9 cellular contexts compared by ENCODE assay signal in genomic region chr3:98812851-98813374, GRCh38. TPM values are rescaled to one million over a fixed set of nuclear protein-coding genes. Genes with fewer than 3 reads are reported as not detected.
DNase-seq lines count a peak whose midpoint lies in the region; ATAC-seq and TF ChIP-seq lines count a peak whose summit lies in the region.
"Had no signal": no experiment of that assay in that cellular context is flagged by ENCODE, and none has a peak within 500 bp of the region (broad histone marks: within the 10 kb centered on the region; RNA-seq: fewer than 3 reads in every experiment).

No MANE protein-coding gene starts in this region.

- H3K4me1 ChIP-seq in endodermal cell (ENCODE audit: control insufficient read depth, insufficient read depth, low read length): no peaks in the 10 kb centered on the region

- H3K27ac ChIP-seq in endodermal cell (ENCODE audit: low read depth, low read length) (no peak overlapping the region), neural cell (ENCODE audit: low read length) (no peak overlapping the region)

- TF ChIP-seq RAD21 in neural cell (conservative IDR thresholded peaks at IDR 0.05): peak; percentile 77

- no peak overlapping the region for H3K27ac Mint-ChIP-seq in endodermal cell

- no peak for TF ChIP-seq EP300 in neural cell (conservative IDR thresholded peaks at IDR 0.05; ENCODE audit: poor library complexity, severe bottlenecking)

- no peak overlapping the region for H3K9ac ChIP-seq in endodermal cell (ENCODE audit: extremely low read depth, low read length, poor library complexity, severe bottlenecking)
- no peak overlapping the region for H3K9ac ChIP-seq in neural cell (ENCODE audit: low read length)

- H3K4me3 ChIP-seq in endodermal cell (ENCODE audit: low read length) (no peak overlapping the region), neural cell (ENCODE audit: low read length) (no peak overlapping the region)

- H3K36me3 Mint-ChIP-seq in endodermal cell (ENCODE audit: low read depth): peaks cover 47% of the 10 kb centered on the region

- 76 to 92% methylated on average over 4 to 5 of the region's 5 CpGs for WGBS in endodermal cell (ENCODE audit: insufficient coverage in 1 of 2, insufficient read length in 1 of 2), 2 experiments

- H3K36me3 ChIP-seq in endodermal cell (ENCODE audit: control insufficient read depth, insufficient read depth, low read length): peaks cover 82% of the 10 kb centered on the region
- H3K36me3 ChIP-seq in neural cell (ENCODE audit: insufficient read depth, low read length): no peaks in the 10 kb centered on the region

- ATAC-seq in HG02938 (IDR thresholded peaks at IDR 0.05; ENCODE audit: unreplicated experiment): peak; percentile 42

- no peaks in the 10 kb centered on the region for H3K9me3 Mint-ChIP-seq in endodermal cell

- no peaks in the 10 kb centered on the region for H3F3A ChIP-seq in neural cell (ENCODE audit: insufficient read depth, low read length, poor library complexity, severe bottlenecking)

- no peaks in the 10 kb centered on the region for H3K27me3 Mint-ChIP-seq in endodermal cell (ENCODE audit: insufficient read depth)

- no peak overlapping the region for H3K4me2 ChIP-seq in neural cell (ENCODE audit: low read length)

- H3K79me2 ChIP-seq in neural cell (replicated peaks; ENCODE audit: insufficient read depth, low read length): no peaks in the 10 kb centered on the region

- no peaks in the 10 kb centered on the region for H3K27me3 ChIP-seq in endodermal cell (ENCODE audit: control insufficient read depth, insufficient read depth, low read length, poor library complexity, severe bottlenecking)
- no peaks in the 10 kb centered on the region for H3K27me3 ChIP-seq in neural cell (ENCODE audit: insufficient read depth, low read depth, low read length)

- TF ChIP-seq CTCF in endodermal cell (conservative IDR thresholded peaks at IDR 0.05) (peak; percentile 88), neural cell (IDR thresholded peaks at IDR 0.05; ENCODE audit: poor library complexity, severe bottlenecking) (peak; percentile 73)

- no peak overlapping the region for H2AFZ ChIP-seq in neural cell (ENCODE audit: low read depth, low read length)

- no peaks in the 10 kb centered on the region for H3K4me1 Mint-ChIP-seq in endodermal cell

- peak; percentile 12 for DNase-seq in NCI-H146 (lab: John Stamatoyannopoulos, UW)
- no peak for DNase-seq in NCI-H146 treated with DMSO at 0.1 percent for 48 hours (lab: John Stamatoyannopoulos, UW; ENCODE audit: unreplicated experiment)
- peak; percentile 41 for DNase-seq in NCI-H82 treated with DMSO at 0.1 percent for 48 hours (lab: John Stamatoyannopoulos, UW; ENCODE audit: unreplicated experiment)
- DNase-seq in endodermal cell: no peak
- no peak for DNase-seq in occipital lobe (lab: John Stamatoyannopoulos, UW)
- no peak for DNase-seq in stimulated activated CD4-positive, alpha-beta T cell treated with anti-CD3 and anti-CD28 coated beads, Interleukin-2, amount 100 ng/mL, for 24 hours

- no peak overlapping the region for H3K4me3 Mint-ChIP-seq in endodermal cell

- no peaks in the 10 kb centered on the region for H3K9me3 ChIP-seq in endodermal cell (ENCODE audit: control insufficient read depth, low read length)
- H3K9me3 ChIP-seq in neural cell (ENCODE audit: low read length): no peaks in the 10 kb centered on the region
- H3K9me3 ChIP-seq: Caco-2 had no signal

- H3K9me2 ChIP-seq in neural cell (ENCODE audit: insufficient read depth, low read length): no peaks in the 10 kb centered on the region

- no peaks in the 10 kb centered on the region for H4K20me1 ChIP-seq in neural cell (ENCODE audit: insufficient read depth)

TF ChIP-seq in neural cell, 6 proteins besides CTCF, POLR2A, EP300 and RAD21:
- TF ChIP-seq TAF1 (IDR thresholded peaks at IDR 0.05; ENCODE audit: low read depth) (no peak), REST (IDR thresholded peaks at IDR 0.05; ENCODE audit: borderline replicate concordance) (no peak), SMC3 (conservative IDR thresholded peaks at IDR 0.05; ENCODE audit: poor library complexity) (peak; percentile 73), EZH2 (IDR thresholded peaks at IDR 0.05; ENCODE audit: borderline replicate concordance, insufficient read depth, low read length, poor library complexity, severe bottlenecking) (no peak)

RNA-seq across cellular contexts. Expression of gene ST3GAL6, which starts 49.8 kb away (rescaled TPM):
- total RNA-seq in endodermal cell: 1 to 10 TPM; 8.1 to 9.9 TPM
- polyA plus RNA-seq in endodermal cell (2013, experiment 1 of 2): 11.2 TPM
- 9.0 TPM for polyA plus RNA-seq in endodermal cell (2013, experiment 2 of 2)
- polyA plus RNA-seq in neural cell: 3.7 and 11.1 TPM in 2 replicates
- 3.5 and 3.9 TPM in 2 replicates for polyA minus RNA-seq in neural cell
- 35.6 TPM for total RNA-seq in occipital lobe

Comparison
In these comparisons a context has a peak if more than half of its experiments do, and no peak if none do; other contexts are left out.
1. DNase-seq: peak in NCI-H146 (single experiment) and NCI-H82 treated with DMSO at 0.1 percent for 48 hours (single experiment); none in NCI-H146 treated with DMSO at 0.1 percent for 48 hours (single experiment), endodermal cell (single experiment), occipital lobe (single experiment) and stimulated activated CD4-positive, alpha-beta T cell treated with anti-CD3 and anti-CD28 coated beads, Interleukin-2, amount 100 ng/mL, for 24 hours (0 of 2).